20 cellular contexts compared by ENCODE assay signal in the genomic region with DNA sequence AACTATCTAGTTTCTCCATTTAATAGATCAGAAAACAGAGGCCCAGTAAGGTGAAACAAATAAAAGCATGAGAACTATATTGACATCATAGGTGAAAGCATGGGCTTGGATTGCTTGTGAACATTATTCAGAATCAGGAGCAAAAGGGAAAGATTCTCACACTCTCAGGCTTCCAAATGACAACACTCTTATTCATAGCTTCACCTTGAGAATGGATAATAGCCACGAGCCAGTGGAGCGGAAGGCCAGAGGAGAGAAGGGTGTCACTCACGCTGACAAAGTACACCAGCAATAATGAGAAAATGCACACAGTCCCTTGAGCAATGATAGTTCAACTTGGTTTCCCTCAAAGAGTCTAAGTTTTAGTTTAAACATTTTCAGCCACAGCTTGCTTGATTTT.
DNase-seq lines count a peak whose midpoint lies in the region; ATAC-seq, FAIRE-seq and TF ChIP-seq lines count a peak whose summit lies in the region.
"Had no signal": no experiment of that assay in that cellular context is flagged by ENCODE, and none has a peak within 500 bp of the region (broad histone marks: within the 10 kb centered on the region; RNA-seq: fewer than 3 reads in every experiment).

No MANE protein-coding gene starts in this region.

- peak; percentile 85 for TF ChIP-seq EP300 in neural cell (conservative IDR thresholded peaks at IDR 0.05; ENCODE audit: poor library complexity, severe bottlenecking)

- H3K9me3 Mint-ChIP-seq in GM23338, result peaks cover 26% of the 10 kb centered on the region
- H3K9me3 Mint-ChIP-seq: CD8-positive, alpha-beta T cell had no signal

- H3K27me3 Mint-ChIP-seq in GM23338 (ENCODE audit: insufficient read depth, low read depth, poor library complexity), result no peaks in the 10 kb centered on the region
- H3K27me3 Mint-ChIP-seq: B cell had no signal

- DNase-seq in GM23338 (ENCODE audit: low spot score), result no peak
- DNase-seq in glomerular visceral epithelial cell (ENCODE audit: extremely low spot score), result peak; percentile 21
- no peak for DNase-seq in RCC 7860 (ENCODE audit: low spot score)
- DNase-seq in NCI-H82 treated with DMSO at 0.1 percent for 48 hours (lab: John Stamatoyannopoulos, UW; ENCODE audit: unreplicated experiment), result no peak
- no peak for DNase-seq in NCI-H1105 treated with DMSO at 0.1 percent for 48 hours (lab: John Stamatoyannopoulos, UW)
- DNase-seq: CD8-positive, alpha-beta T cell; DMS 273 treated with DMSO at 0.1 percent for 48 hours; DMS53; DND-41; EL; H9; IMR-90 had no signal

- H3K79me2 ChIP-seq in GM23338 (replicated peaks; ENCODE audit: insufficient read depth), result no peaks in the 10 kb centered on the region
- no peaks in the 10 kb centered on the region for H3K79me2 ChIP-seq in neural cell (replicated peaks; ENCODE audit: insufficient read depth, low read length)

- no peak for TF ChIP-seq CTCF in GM23338 (conservative IDR thresholded peaks at IDR 0.05; ENCODE audit: low read depth in 2 of 2)
- TF ChIP-seq CTCF in neural cell (IDR thresholded peaks at IDR 0.05; ENCODE audit: poor library complexity, severe bottlenecking), result no peak

- H3K4me2 ChIP-seq in GM23338 (no peak overlapping the region), neural cell (ENCODE audit: low read length) (no peak overlapping the region)
- H3K4me2 ChIP-seq: BLaER1 treated with 17β-estradiol and CSF1 and Interleukin-3, amounts not matched to agents 10 nM and 100 nM had no signal

- no peak for TF ChIP-seq RAD21 in neural cell (conservative IDR thresholded peaks at IDR 0.05)

- H3K9me3 ChIP-seq in neural cell (ENCODE audit: low read length), result no peaks in the 10 kb centered on the region

- H4K20me1 ChIP-seq in GM23338 (replicated peaks; ENCODE audit: insufficient read depth) (no peaks in the 10 kb centered on the region), neural cell (ENCODE audit: insufficient read depth) (no peaks in the 10 kb centered on the region)
- H4K20me1 ChIP-seq: BLaER1 treated with 17β-estradiol and CSF1 and Interleukin-3, amounts not matched to agents 10 nM and 100 nM had no signal

- H3K36me3 ChIP-seq in GM23338 (ENCODE audit: insufficient read depth) (no peaks in the 10 kb centered on the region), neural cell (ENCODE audit: insufficient read depth, low read length) (no peaks in the 10 kb centered on the region)
- H3K36me3 ChIP-seq: BLaER1 treated with 17β-estradiol and CSF1 and Interleukin-3, amounts not matched to agents 10 nM and 100 nM had no signal

- H3F3A ChIP-seq in GM23338 (replicated peaks; ENCODE audit: low read depth) (no peaks in the 10 kb centered on the region), neural cell (ENCODE audit: insufficient read depth, low read length, poor library complexity, severe bottlenecking) (no peaks in the 10 kb centered on the region)

- H3K27ac ChIP-seq in GM23338 (ENCODE audit: low read depth) (no peak overlapping the region), neural cell (ENCODE audit: low read length) (peak overlapping the region; percentile 27)
- H3K27ac ChIP-seq: BLaER1 treated with 17β-estradiol and CSF1 and Interleukin-3, amounts not matched to agents 10 nM and 100 nM; HL-60 had no signal

- no peak overlapping the region for H3K9ac ChIP-seq in neural cell (ENCODE audit: low read length)
- H3K9ac ChIP-seq: BLaER1 treated with 17β-estradiol and CSF1 and Interleukin-3, amounts not matched to agents 10 nM and 100 nM had no signal

- H3K4me3 ChIP-seq in GM23338 (no peak overlapping the region), neural cell (ENCODE audit: low read length) (no peak overlapping the region)
- H3K4me3 ChIP-seq: BLaER1 treated with 17β-estradiol and CSF1 and Interleukin-3, amounts not matched to agents 10 nM and 100 nM; K562 had no signal

- peak overlapping the region; percentile 25; the same call in 1 of the 2 replicates for H2AFZ ChIP-seq in GM23338
- H2AFZ ChIP-seq in neural cell (ENCODE audit: low read depth, low read length), result no peak overlapping the region

- no peak overlapping the region for H3K27ac Mint-ChIP-seq in GM23338
- H3K27ac Mint-ChIP-seq: B cell; CD8-positive, alpha-beta T cell; H9 had no signal

- H3K27me3 ChIP-seq in GM23338 (ENCODE audit: insufficient read depth), result no peaks in the 10 kb centered on the region
- H3K27me3 ChIP-seq in neural cell (ENCODE audit: insufficient read depth, low read depth, low read length), result no peaks in the 10 kb centered on the region
- H3K27me3 ChIP-seq: BLaER1 treated with 17β-estradiol and CSF1 and Interleukin-3, amounts not matched to agents 10 nM and 100 nM had no signal

- H3K4me1 ChIP-seq in GM23338 (ENCODE audit: insufficient read depth), result no peaks in the 10 kb centered on the region

- H3K36me3 Mint-ChIP-seq in GM23338 (ENCODE audit: low read depth), result peaks cover 17% of the 10 kb centered on the region
- H3K36me3 Mint-ChIP-seq: CD8-positive, alpha-beta T cell had no signal

- ATAC-seq in GM23338 (no peak), GM21576 (IDR thresholded peaks at IDR 0.05; ENCODE audit: unreplicated experiment) (no peak)
- ATAC-seq: CD8-positive, alpha-beta T cell; K562 had no signal

- no peaks in the 10 kb centered on the region; the same call in 1 of the 2 replicates for H3K9me2 ChIP-seq in GM23338 (ENCODE audit: insufficient read depth)
- H3K9me2 ChIP-seq in neural cell (ENCODE audit: insufficient read depth, low read length), result no peaks in the 10 kb centered on the region

- FAIRE-seq in RCC 7860 (lab: Jason Lieb, UNC), result no peak
- FAIRE-seq: GM12892, H1, K562 had no signal

- no peaks in the 10 kb centered on the region for H3K4me1 Mint-ChIP-seq in GM23338
- H3K4me1 Mint-ChIP-seq: B cell had no signal

- H3K4me3 Mint-ChIP-seq in GM23338, result no peak overlapping the region
- H3K4me3 Mint-ChIP-seq: B cell; CD8-positive, alpha-beta T cell; H9 had no signal

TF ChIP-seq in GM23338, 12 proteins besides CTCF, POLR2A, EP300 and RAD21 (continues in another document):
- no peak for TF ChIP-seq EZH2 (IDR thresholded peaks at IDR 0.05; ENCODE audit: low read depth, unreplicated experiment)
- TF ChIP-seq, protein P1, sequence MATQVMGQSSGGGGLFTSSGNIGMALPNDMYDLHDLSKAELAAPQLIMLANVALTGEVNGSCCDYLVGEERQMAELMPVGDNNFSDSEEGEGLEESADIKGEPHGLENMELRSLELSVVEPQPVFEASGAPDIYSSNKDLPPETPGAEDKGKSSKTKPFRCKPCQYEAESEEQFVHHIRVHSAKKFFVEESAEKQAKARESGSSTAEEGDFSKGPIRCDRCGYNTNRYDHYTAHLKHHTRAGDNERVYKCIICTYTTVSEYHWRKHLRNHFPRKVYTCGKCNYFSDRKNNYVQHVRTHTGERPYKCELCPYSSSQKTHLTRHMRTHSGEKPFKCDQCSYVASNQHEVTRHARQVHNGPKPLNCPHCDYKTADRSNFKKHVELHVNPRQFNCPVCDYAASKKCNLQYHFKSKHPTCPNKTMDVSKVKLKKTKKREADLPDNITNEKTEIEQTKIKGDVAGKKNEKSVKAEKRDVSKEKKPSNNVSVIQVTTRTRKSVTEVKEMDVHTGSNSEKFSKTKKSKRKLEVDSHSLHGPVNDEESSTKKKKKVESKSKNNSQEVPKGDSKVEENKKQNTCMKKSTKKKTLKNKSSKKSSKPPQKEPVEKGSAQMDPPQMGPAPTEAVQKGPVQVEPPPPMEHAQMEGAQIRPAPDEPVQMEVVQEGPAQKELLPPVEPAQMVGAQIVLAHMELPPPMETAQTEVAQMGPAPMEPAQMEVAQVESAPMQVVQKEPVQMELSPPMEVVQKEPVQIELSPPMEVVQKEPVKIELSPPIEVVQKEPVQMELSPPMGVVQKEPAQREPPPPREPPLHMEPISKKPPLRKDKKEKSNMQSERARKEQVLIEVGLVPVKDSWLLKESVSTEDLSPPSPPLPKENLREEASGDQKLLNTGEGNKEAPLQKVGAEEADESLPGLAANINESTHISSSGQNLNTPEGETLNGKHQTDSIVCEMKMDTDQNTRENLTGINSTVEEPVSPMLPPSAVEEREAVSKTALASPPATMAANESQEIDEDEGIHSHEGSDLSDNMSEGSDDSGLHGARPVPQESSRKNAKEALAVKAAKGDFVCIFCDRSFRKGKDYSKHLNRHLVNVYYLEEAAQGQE (IDR thresholded peaks at IDR 0.05; ENCODE audit: unreplicated experiment), result no peak
- no peak for TF ChIP-seq EZH2phosphoT487 (IDR thresholded peaks at IDR 0.05; ENCODE audit: unreplicated experiment)

TF ChIP-seq in neural cell, 6 proteins besides CTCF, POLR2A, EP300 and RAD21:
- TF ChIP-seq POLR2AphosphoS5 (IDR thresholded peaks at IDR 0.05) (peak; percentile 71), MXI1 (conservative IDR thresholded peaks at IDR 0.05; ENCODE audit: poor library complexity, severe bottlenecking) (no peak), SMC3 (conservative IDR thresholded peaks at IDR 0.05; ENCODE audit: poor library complexity) (no peak), EZH2 (IDR thresholded peaks at IDR 0.05; ENCODE audit: borderline replicate concordance, insufficient read depth, low read length, poor library complexity, severe bottlenecking) (no peak), TAF1 (IDR thresholded peaks at IDR 0.05; ENCODE audit: low read depth) (no peak)
- TF ChIP-seq, protein P1 (IDR thresholded peaks at IDR 0.05; ENCODE audit: borderline replicate concordance), result peak; percentile 76
